In genomic region chr16:48287239-48287638, GRCh38 we compare ENCODE assay signal across 1 cellular context.
A peak's percentile ranks its signal among the peaks of the same experiment; 100 is the strongest.
TF ChIP-seq lines count a peak whose summit lies in the region.

No MANE protein-coding gene starts in this region.

TF ChIP-seq in K562, 482 proteins besides CTCF, POLR2A, EP300 and RAD21:
- TF ChIP-seq ZNF280A (IDR thresholded peaks at IDR 0.05; ENCODE audit: low read depth, partially characterized antibody) (peak; percentile 51), CBX3 (IDR thresholded peaks at IDR 0.05; ENCODE audit: borderline replicate concordance in 1 of 2, low read length in 2 of 2) (0 out of 3 replicates have a peak, but pooled peaks of 1 of the 2 experiments have one; percentile 43), ID3 (CRISPR knock-in tag; IDR thresholded peaks at IDR 0.05) (no peak), ID3 (tag; IDR thresholded peaks at IDR 0.05) (no peak)
TF ChIP-seq in K562: peak in this region for 2.
